ENCODE assay signal across 9 cellular contexts in the genomic region with DNA sequence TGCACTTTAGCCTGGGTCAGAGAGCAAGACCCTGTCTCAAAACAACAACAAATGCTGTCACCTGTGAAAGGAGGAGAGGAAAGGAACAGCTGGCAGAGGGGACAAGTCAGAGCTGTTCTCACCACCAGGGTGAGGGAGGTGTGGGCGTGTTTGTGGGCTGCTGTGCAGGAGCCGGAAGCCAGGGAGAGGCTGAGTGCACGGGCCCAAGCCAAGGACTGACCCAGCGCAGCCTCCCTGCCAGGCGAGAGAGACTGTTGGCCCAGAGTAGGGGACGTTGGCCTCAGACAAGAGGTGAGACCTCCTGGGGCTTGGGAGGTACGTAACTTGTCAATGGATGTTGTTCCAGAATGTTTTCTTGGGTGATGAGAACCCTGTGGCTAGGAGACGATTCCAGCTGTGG. TPM values are rescaled to one million over a fixed set of nuclear protein-coding genes. Genes with fewer than 3 reads are reported as not detected.
A peak's percentile ranks its signal among the peaks of the same experiment; 100 is the strongest.
DNase-seq lines count a peak whose midpoint lies in the region; ATAC-seq and TF ChIP-seq lines count a peak whose summit lies in the region.
"Had no signal": no experiment of that assay in that cellular context is flagged by ENCODE, and none has a peak within 500 bp of the region (broad histone marks: within the 10 kb centered on the region; RNA-seq: fewer than 3 reads in every experiment).

No MANE protein-coding gene starts in this region.

- DNase-seq in UCSD-AML1 (lab: John Stamatoyannopoulos, UW; ENCODE audit: unreplicated experiment) (peak; percentile 76), left ventricle myocardium superior (no peak), stomach (peak; percentile 80), WERI-Rb-1 (no peak)

- ATAC-seq in GM19397 (IDR thresholded peaks at IDR 0.05; ENCODE audit: unreplicated experiment) (peak; percentile 57), left ventricle myocardium superior (peak; percentile 29), GM18511 (IDR thresholded peaks at IDR 0.05; ENCODE audit: unreplicated experiment) (no peak), HG02678 (IDR thresholded peaks at IDR 0.05; ENCODE audit: unreplicated experiment) (no peak)

- intact Hi-C loops in left ventricle myocardium superior (cut with micrococcal nuclease): no loop called here
- intact Hi-C loops in stomach (cut with DNase I; ENCODE audit: low total_unique reads): no loop called here

- H3K4me3 ChIP-seq in stomach (no peak overlapping the region), WERI-Rb-1 (ENCODE audit: low read depth, low read length) (no peak overlapping the region)

- peak in 3 of 7 experiments; percentile 15 to 18 (median 18) for TF ChIP-seq CTCF in stomach (IDR thresholded peaks at IDR 0.05)
- TF ChIP-seq CTCF in WERI-Rb-1 (IDR thresholded peaks at IDR 0.05; ENCODE audit: low read depth, low read length): no peak

- 29 to 59% (median 36%) methylated on average over 7 to 8 of the region's 8 CpGs for WGBS in stomach, 5 donors

- TF ChIP-seq POLR2A in stomach (IDR thresholded peaks at IDR 0.05): no peak

- no peaks in the 10 kb centered on the region for H3K9me3 ChIP-seq in stomach
- H3K9me3 ChIP-seq in WERI-Rb-1 (ENCODE audit: severe bottlenecking): no peaks in the 10 kb centered on the region
- H3K9me3 ChIP-seq: neutrophil had no signal

- H3K27ac ChIP-seq in stomach (peak overlapping the region; percentile 4 to 90 (median 64)), WERI-Rb-1 (no peak overlapping the region)
- H3K27ac ChIP-seq: neutrophil had no signal

- no peak for TF ChIP-seq EP300 in stomach (IDR thresholded peaks at IDR 0.05)

- H3K4me1 ChIP-seq in stomach: peaks cover 59 to 95% (median 77%) of the 10 kb centered on the region in 4 donors

- H3K27me3 ChIP-seq in stomach (peaks cover 0 to 4% (median 0%) of the 10 kb centered on the region in 3 donors), WERI-Rb-1 (ENCODE audit: insufficient read depth, low read depth, severe bottlenecking) (no peaks in the 10 kb centered on the region)
- H3K27me3 ChIP-seq: neutrophil had no signal

- no peaks in the 10 kb centered on the region for H3K36me3 ChIP-seq in stomach
- no peaks in the 10 kb centered on the region for H3K36me3 ChIP-seq in WERI-Rb-1
- H3K36me3 ChIP-seq: neutrophil had no signal

RNA-seq across cellular contexts. Expression of a gene that starts 10.7 kb away (rescaled TPM):
- total RNA-seq in left ventricle myocardium superior: 12.7 TPM
- total RNA-seq in stomach: 10 to 100 TPM in 4 of 5 donors, 1 to 10 TPM in 1; 4.1 to 67.7 (median 27.7) TPM
- 10 to 100 TPM; 13.7 to 30.0 (median 20.3) TPM for polyA plus RNA-seq in stomach

RNA-seq across cellular contexts. Expression of a gene that starts 45.8 kb away (rescaled TPM):
- total RNA-seq in left ventricle myocardium superior: 18.5 TPM
- total RNA-seq in stomach: 100 to 1,000 TPM in 2 of 5 donors, 10 to 100 TPM in 3; 38.6 to 237 (median 73.2) TPM
- 10 to 100 TPM; 14.1 to 32.2 (median 21.5) TPM for polyA plus RNA-seq in stomach

RNA-seq across cellular contexts. Expression of a gene that starts 51.0 kb away (rescaled TPM):
- total RNA-seq in left ventricle myocardium superior: 0.22 TPM
- total RNA-seq in stomach: 100 to 1,000 TPM in 1 of 5 donors, 10 to 100 TPM in 3, 1 to 10 TPM in 1; 5.8 to 147 (median 11.6) TPM
- 10 to 100 TPM in 2 of 3 donors, 1 to 10 TPM in 1; 4.4 to 22.2 (median 18.8) TPM for polyA plus RNA-seq in stomach
- total RNA-seq: LHCN-M2 had no signal

Comparison
In these comparisons a context has a peak if more than half of its experiments do, and no peak if none do; other contexts are left out.
1. ATAC-seq: peak in GM19397 (single experiment) and left ventricle myocardium superior (single experiment); none in GM18511 (single experiment) and HG02678 (single experiment).
2. DNase-seq: peak in UCSD-AML1 (single experiment) and stomach (single experiment); none in left ventricle myocardium superior (single experiment) and WERI-Rb-1 (single experiment).